29 cellular contexts compared by ENCODE assay signal in the genomic region with DNA sequence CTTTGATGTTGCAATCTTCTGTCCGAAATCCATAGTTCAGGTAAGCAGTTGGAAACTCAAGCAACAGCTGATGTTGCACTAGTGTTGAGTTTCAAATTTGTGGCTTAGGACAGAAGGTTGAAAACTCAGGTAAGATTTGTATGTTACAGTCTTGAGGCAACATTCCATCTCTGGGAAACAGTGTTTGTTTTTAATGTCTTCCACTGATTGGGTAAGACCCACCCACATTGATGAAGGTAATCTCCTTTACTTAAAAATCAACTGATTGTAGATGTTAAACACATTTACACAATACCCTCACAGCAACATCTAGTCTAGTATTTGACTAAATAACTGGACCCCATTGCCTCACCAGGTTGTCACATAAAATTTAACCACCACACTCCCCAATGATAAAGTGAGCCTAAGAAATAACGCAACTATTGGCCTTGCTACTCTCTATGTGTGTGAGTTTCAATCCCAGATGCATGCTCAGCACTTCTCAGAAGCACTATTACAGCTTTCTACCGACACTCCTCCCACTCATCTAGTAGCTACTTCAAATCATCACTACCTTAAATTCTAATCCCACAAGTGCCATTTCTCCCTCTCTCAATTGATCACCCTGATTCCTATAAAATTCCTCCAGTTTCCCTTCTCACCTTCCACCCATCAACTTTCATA.
"Had no signal": no experiment of that assay in that cellular context is flagged by ENCODE, and none has a peak within 500 bp of the region (broad histone marks: within the 10 kb centered on the region; RNA-seq: fewer than 3 reads in every experiment).

No MANE protein-coding gene starts in this region.

- H3K4me3 Mint-ChIP-seq: immature natural killer cell; naive thymus-derived CD4-positive, alpha-beta T cell; natural killer cell treated with Interleukin-12 subunit alpha and Interleukin-12 subunit beta and Interleukin-15 and Interleukin-18, amount 100 ng/mL, for 72 hours; stimulated activated naive B cell treated with anti-CD40 and anti-IgM and Interleukin-4, amounts not matched to agents 10 μg/mL and 1 μg/mL and 100 μg/mL, for 72 hours; stimulated activated naive CD8-positive, alpha-beta T cell treated with anti-CD3 and anti-CD28 coated beads, Interleukin-15, Interleukin-2, amounts not matched to agents 100 ng/mL and 50 ng/mL, for 24 hours had no signal

- H3K27ac ChIP-seq: heart left ventricle, left lung, pancreas, prostate gland, sigmoid colon, spleen, suprapubic skin, thoracic aorta, tibial artery, upper lobe of right lung had no signal

- ATAC-seq: heart left ventricle; left colon; left lung; mucosa of descending colon; naive thymus-derived CD4-positive, alpha-beta T cell; natural killer cell treated with Interleukin-12 subunit alpha and Interleukin-12 subunit beta and Interleukin-15 and Interleukin-18, amount 100 ng/mL, for 72 hours; pancreas; right cardiac atrium; stimulated activated naive B cell treated with anti-CD40 and anti-IgM and Interleukin-4, amounts not matched to agents 10 μg/mL and 1 μg/mL and 100 μg/mL, for 72 hours; upper lobe of right lung had no signal

- H3K36me3 ChIP-seq: heart left ventricle, left lung, pancreas, prostate gland, sigmoid colon, spleen, suprapubic skin, thoracic aorta, tibial artery, upper lobe of right lung had no signal

- H3K27me3 ChIP-seq: heart left ventricle, left lung, pancreas, sigmoid colon, spleen, suprapubic skin, tibial artery, upper lobe of right lung had no signal

- H3K4me1 Mint-ChIP-seq: immature natural killer cell; naive thymus-derived CD4-positive, alpha-beta T cell; stimulated activated naive B cell treated with anti-CD40 and anti-IgM and Interleukin-4, amounts not matched to agents 10 μg/mL and 1 μg/mL and 100 μg/mL, for 72 hours had no signal

- H3K9me3 Mint-ChIP-seq: stimulated activated naive CD8-positive, alpha-beta T cell treated with anti-CD3 and anti-CD28 coated beads, Interleukin-15, Interleukin-2, amounts not matched to agents 100 ng/mL and 50 ng/mL, for 24 hours had no signal

- H3K9me3 ChIP-seq: heart left ventricle, left lung, mucosa of descending colon, pancreas, prostate gland, sigmoid colon, spleen, suprapubic skin, thoracic aorta, tibial artery, upper lobe of right lung had no signal

- H3K4me3 ChIP-seq: heart left ventricle, left lung, lung, mucosa of descending colon, pancreas, prostate gland, sigmoid colon, spleen, suprapubic skin, thoracic aorta, tibial artery, upper lobe of right lung had no signal

- H3K4me1 ChIP-seq: heart left ventricle, left lung, pancreas, prostate gland, sigmoid colon, spleen, suprapubic skin, tibial artery, upper lobe of right lung had no signal

- H3K27ac Mint-ChIP-seq: immature natural killer cell; naive thymus-derived CD4-positive, alpha-beta T cell; natural killer cell treated with Interleukin-12 subunit alpha and Interleukin-12 subunit beta and Interleukin-15 and Interleukin-18, amount 100 ng/mL, for 72 hours; stimulated activated naive B cell treated with anti-CD40 and anti-IgM and Interleukin-4, amounts not matched to agents 10 μg/mL and 1 μg/mL and 100 μg/mL, for 72 hours; stimulated activated naive CD8-positive, alpha-beta T cell treated with anti-CD3 and anti-CD28 coated beads, Interleukin-15, Interleukin-2, amounts not matched to agents 100 ng/mL and 50 ng/mL, for 24 hours had no signal

- DNase-seq: hypothalamus; immature natural killer cell; kidney; left colon; left lung; midbrain; mucosa of descending colon; naive thymus-derived CD4-positive, alpha-beta T cell; nucleus accumbens; pancreas; posterior cingulate gyrus; retina; right cardiac atrium; sigmoid colon; small intestine; spleen; stimulated activated CD4-positive, alpha-beta T cell treated with anti-CD3 and anti-CD28 coated beads, Interleukin-4, amount 100 ng/mL, for 24 hours; stimulated activated CD8-positive, alpha-beta memory T cell treated with anti-CD3 and anti-CD28 coated beads, Interleukin-4, amount 100 ng/mL, for 48 hours; stimulated activated naive B cell treated with anti-CD40 and anti-IgM and Interleukin-4, amounts not matched to agents 10 μg/mL and 1 μg/mL and 100 μg/mL, for 72 hours; tibial artery; trophoblast cell; upper lobe of right lung had no signal

- H3K36me3 Mint-ChIP-seq: immature natural killer cell; naive thymus-derived CD4-positive, alpha-beta T cell; natural killer cell treated with Interleukin-12 subunit alpha and Interleukin-12 subunit beta and Interleukin-15 and Interleukin-18, amount 100 ng/mL, for 72 hours had no signal
